In genomic region chr15:67144609-67145306, GRCh38 we compare ENCODE assay signal across 9 cellular contexts.
DNase-seq lines count a peak whose midpoint lies in the region; ATAC-seq and TF ChIP-seq lines count a peak whose summit lies in the region.
"Had no signal": no experiment of that assay in that cellular context is flagged by ENCODE, and none has a peak within 500 bp of the region (broad histone marks: within the 10 kb centered on the region; RNA-seq: fewer than 3 reads in every experiment).

No MANE protein-coding gene starts in this region.

- no peaks in the 10 kb centered on the region for H3K36me3 ChIP-seq in esophagus muscularis mucosa

- H3K4me1 Mint-ChIP-seq in dendritic cell treated with granulocyte-macrophage colony-stimulating factor and Interleukin-4, amounts not matched to agents 40 ng/mL and 50 ng/mL, for 4 days (ENCODE audit: low read depth): peaks cover 72% of the 10 kb centered on the region

- no peak for TF ChIP-seq POLR2A in esophagus muscularis mucosa (IDR thresholded peaks at IDR 0.05; ENCODE audit: low read depth)

- no peak for ATAC-seq in GM18867 (IDR thresholded peaks at IDR 0.05; ENCODE audit: unreplicated experiment)
- ATAC-seq in HG02973 (IDR thresholded peaks at IDR 0.05; ENCODE audit: unreplicated experiment): no peak

- no peak overlapping the region for H3K4me3 Mint-ChIP-seq in dendritic cell treated with granulocyte-macrophage colony-stimulating factor and Interleukin-4, amounts not matched to agents 40 ng/mL and 50 ng/mL, for 4 days

- intact Hi-C loops in dendritic cell treated with granulocyte-macrophage colony-stimulating factor and Interleukin-4, amounts not matched to agents 40 ng/mL and 50 ng/mL, for 4 days (cut with micrococcal nuclease): loop anchor here (10.0 kb wide), 1 partner anchor 50 kb away; no protein-coding TSS in a partner anchor
- intact Hi-C loops in posterior vena cava (cut with DNase I) (no loop called here), esophagus muscularis mucosa (cut with DNase I) (no loop called here)

- 61% methylated on average over 4 of the region's 7 CpGs for WGBS in esophagus muscularis mucosa

- peak overlapping the region; percentile 39 for H3K27ac Mint-ChIP-seq in dendritic cell treated with granulocyte-macrophage colony-stimulating factor and Interleukin-4, amounts not matched to agents 40 ng/mL and 50 ng/mL, for 4 days

- H3K4me3 ChIP-seq in esophagus muscularis mucosa: no peak overlapping the region

- no peak for TF ChIP-seq CTCF in esophagus muscularis mucosa (IDR thresholded peaks at IDR 0.05)

- no peak for TF ChIP-seq EP300 in esophagus muscularis mucosa (IDR thresholded peaks at IDR 0.05)

- H3K9me3 ChIP-seq in esophagus muscularis mucosa: no peaks in the 10 kb centered on the region

- H3K4me1 ChIP-seq in esophagus muscularis mucosa: peaks cover 70 to 100% (median 97%) of the 10 kb centered on the region in 4 donors

- H3K27me3 Mint-ChIP-seq in dendritic cell treated with granulocyte-macrophage colony-stimulating factor and Interleukin-4, amounts not matched to agents 40 ng/mL and 50 ng/mL, for 4 days: peaks cover 14% of the 10 kb centered on the region

- no peaks in the 10 kb centered on the region for H3K9me3 Mint-ChIP-seq in dendritic cell treated with granulocyte-macrophage colony-stimulating factor and Interleukin-4, amounts not matched to agents 40 ng/mL and 50 ng/mL, for 4 days

- no peaks in the 10 kb centered on the region for H3K27me3 ChIP-seq in esophagus muscularis mucosa

- peak overlapping the region in 2 of 4 donors; percentile 1 to 87 for H3K27ac ChIP-seq in esophagus muscularis mucosa (replicated peaks in 1 of 4)
- H3K27ac ChIP-seq: parathyroid adenoma had no signal

- H3K36me3 Mint-ChIP-seq in dendritic cell treated with granulocyte-macrophage colony-stimulating factor and Interleukin-4, amounts not matched to agents 40 ng/mL and 50 ng/mL, for 4 days (ENCODE audit: low read depth): no peaks in the 10 kb centered on the region

- peak; percentile 57 for DNase-seq in EH (ENCODE audit: low read depth)
- peak; percentile 47 for DNase-seq in NCI-H226
- DNase-seq in posterior vena cava (ENCODE audit: low spot score): peak; percentile 50
- no peak for DNase-seq in stimulated activated CD4-positive, alpha-beta T cell treated with anti-CD3 and anti-CD28 coated beads, Interleukin-4, amount 100 ng/mL, for 24 hours
- DNase-seq in esophagus muscularis mucosa (ENCODE audit: extremely low spot score): no peak

Comparison
In these comparisons a context has a peak if more than half of its experiments do, and no peak if none do; other contexts are left out.
1. DNase-seq: peak in EH (single experiment), NCI-H226 (single experiment) and posterior vena cava (single experiment); none in stimulated activated CD4-positive, alpha-beta T cell treated with anti-CD3 and anti-CD28 coated beads, Interleukin-4, amount 100 ng/mL, for 24 hours (single experiment) and esophagus muscularis mucosa (single experiment).